In the genomic region with DNA sequence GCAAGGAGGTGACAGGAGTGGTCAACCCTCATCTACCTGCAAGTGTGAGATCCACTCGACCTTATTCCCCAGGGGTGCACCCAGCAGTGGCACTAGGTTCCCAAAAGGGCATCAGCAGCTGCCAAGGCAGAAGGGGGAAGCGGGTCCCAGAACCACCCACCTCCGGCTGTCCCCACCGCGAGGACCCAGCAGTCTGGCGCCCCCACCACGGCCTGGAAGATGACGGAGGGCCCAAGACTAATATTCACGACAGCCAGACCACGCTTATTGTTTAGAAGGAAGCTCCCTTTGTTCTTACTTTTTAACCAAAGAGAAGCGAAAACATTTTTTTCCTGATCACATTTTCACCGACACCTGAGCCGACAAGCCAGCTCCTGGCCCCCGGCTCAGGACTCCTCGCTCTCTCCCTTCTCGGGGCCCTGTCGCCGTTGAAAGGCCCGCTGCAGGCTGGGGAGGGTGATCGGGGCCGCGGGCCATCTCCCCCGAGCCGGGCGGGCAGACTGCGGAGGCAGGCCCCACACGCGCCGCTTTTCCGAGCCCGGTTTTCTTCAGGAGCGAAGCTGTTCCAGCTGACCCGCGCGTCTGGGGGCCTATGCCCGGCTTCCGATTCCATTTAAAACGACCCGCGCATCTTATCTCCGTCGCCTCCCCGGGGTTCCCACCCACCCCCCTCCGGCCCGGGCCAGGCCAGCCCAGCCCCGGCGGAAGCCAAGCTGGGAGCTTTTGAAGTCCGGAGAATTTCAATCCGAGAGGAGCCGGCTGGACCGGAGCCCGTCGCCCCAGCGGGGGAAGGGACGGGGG, we compare ENCODE assay signal across 1 cellular context.
TF ChIP-seq lines count a peak whose summit lies in the region.

No MANE protein-coding gene starts in this region.

TF ChIP-seq in HEK293T, 16 proteins besides CTCF, POLR2A, EP300 and RAD21 (continued from another document):
- no peak for TF ChIP-seq ZNF384 (IDR thresholded peaks at IDR 0.05)
TF ChIP-seq in HEK293T: peak in this region for 0.
